In the genomic region with DNA sequence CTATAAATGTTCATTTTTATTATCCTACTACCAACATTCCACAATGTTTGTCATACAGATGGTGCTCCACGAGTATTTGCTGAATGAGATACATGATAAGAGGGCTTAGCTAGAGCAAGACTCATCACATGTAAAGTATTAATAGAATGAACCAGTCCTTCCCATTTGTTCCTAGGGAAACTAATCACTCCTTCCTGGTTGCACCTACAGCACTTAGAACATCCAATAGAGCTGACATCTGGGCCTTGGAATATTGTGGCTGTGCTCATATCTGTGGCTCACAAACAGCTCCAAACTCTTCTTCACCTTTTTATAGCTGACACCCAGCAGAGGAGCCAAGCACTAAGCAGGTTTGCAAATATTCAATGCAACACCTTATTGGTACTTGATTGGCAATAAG, we compare ENCODE assay signal across 23 cellular contexts.
A peak's percentile ranks its signal among the peaks of the same experiment; 100 is the strongest.
DNase-seq lines count a peak whose midpoint lies in the region; ATAC-seq, FAIRE-seq and TF ChIP-seq lines count a peak whose summit lies in the region.
"Had no signal": no experiment of that assay in that cellular context is flagged by ENCODE, and none has a peak within 500 bp of the region (broad histone marks: within the 10 kb centered on the region; RNA-seq: fewer than 3 reads in every experiment).

No MANE protein-coding gene starts in this region.

- H3K4me3 Mint-ChIP-seq in activated naive CD8-positive, alpha-beta T cell treated with anti-CD3 and anti-CD28 coated beads, Interleukin-2, amount 50 U/mL, for 24 hours: no peak overlapping the region
- H3K4me3 Mint-ChIP-seq: B cell; CD4-positive, alpha-beta T cell; CD8-positive, alpha-beta T cell had no signal

- FAIRE-seq in K562 (lab: Jason Lieb, UNC): peak; percentile 75
- peak; percentile 69 for FAIRE-seq in urothelium cell line (lab: Jason Lieb, UNC)
- FAIRE-seq: A549, D721Med, G401.6, GM12891, GM19239 had no signal

- H3K4me2 ChIP-seq in K562 (ENCODE audit: insufficient read depth, low read length) (no peak overlapping the region), osteoblast (ENCODE audit: insufficient read depth, low read length) (no peak overlapping the region)
- H3K4me2 ChIP-seq: A549; BLaER1 treated with 17β-estradiol and CSF1 and Interleukin-3, amounts not matched to agents 10 nM and 100 nM had no signal

- CTCF ChIA-PET in K562 (lab: Yijun Ruan, JAX; ENCODE audit: low intra/inter-chr PET ratio): no interaction called here

- H3K27me3 Mint-ChIP-seq in activated naive CD8-positive, alpha-beta T cell treated with anti-CD3 and anti-CD28 coated beads, Interleukin-2, amount 50 U/mL, for 24 hours: peaks cover 6% of the 10 kb centered on the region

- H3K9me3 ChIP-seq in K562 (replicated peaks; ENCODE audit: control insufficient read depth, insufficient read depth, low read depth, low read length): peaks cover 5% of the 10 kb centered on the region; the same call in 1 of the 2 replicates
- no peaks in the 10 kb centered on the region for H3K9me3 ChIP-seq in osteoblast (ENCODE audit: low read depth, low read length)

- intact Hi-C loops in K562 (cut with micrococcal nuclease): no loop called here

- no peaks in the 10 kb centered on the region; the same call in 2 of the 3 replicates for H3K36me3 ChIP-seq in K562 (ENCODE audit: control insufficient read depth, insufficient read depth, low read length)
- no peaks in the 10 kb centered on the region for H3K36me3 ChIP-seq in osteoblast (ENCODE audit: insufficient read depth, low read length)
- H3K36me3 ChIP-seq: BLaER1 treated with 17β-estradiol and CSF1 and Interleukin-3, amounts not matched to agents 10 nM and 100 nM had no signal

- ATAC-seq in K562 (no peak), GM19452 (IDR thresholded peaks at IDR 0.05; ENCODE audit: unreplicated experiment) (no peak)
- ATAC-seq in activated naive CD8-positive, alpha-beta T cell treated with anti-CD3 and anti-CD28 coated beads, Interleukin-2, amount 50 U/mL, for 24 hours: no peak
- ATAC-seq: A549; CD8-positive, alpha-beta T cell had no signal

- BruUV-seq in K562 (replicated peaks; lab: Mats Ljungman, UMichigan): no TSS peak

- H3K27ac ChIP-seq in K562 (ENCODE audit: extremely low read depth, low read depth, low read length): no peak overlapping the region
- H3K27ac ChIP-seq in osteoblast (ENCODE audit: low read depth, low read length): no peak overlapping the region
- H3K27ac ChIP-seq: 22Rv1; A549; BLaER1 treated with 17β-estradiol and CSF1 and Interleukin-3, amounts not matched to agents 10 nM and 100 nM; C4-2B had no signal

- no peak overlapping the region for H3K27ac Mint-ChIP-seq in activated naive CD8-positive, alpha-beta T cell treated with anti-CD3 and anti-CD28 coated beads, Interleukin-2, amount 50 U/mL, for 24 hours
- H3K27ac Mint-ChIP-seq: B cell; CD4-positive, alpha-beta T cell; CD8-positive, alpha-beta T cell had no signal

- H3K4me1 Mint-ChIP-seq in activated naive CD8-positive, alpha-beta T cell treated with anti-CD3 and anti-CD28 coated beads, Interleukin-2, amount 50 U/mL, for 24 hours: no peaks in the 10 kb centered on the region
- H3K4me1 Mint-ChIP-seq: B cell had no signal

- H3K4me1 ChIP-seq in K562 (replicated peaks in 1 of 2; ENCODE audit: control insufficient read depth in 2 of 2, insufficient read depth in 2 of 2, low read length in 2 of 2) (no peaks in the 10 kb centered on the region), osteoblast (ENCODE audit: insufficient read depth, low read length) (no peaks in the 10 kb centered on the region)
- H3K4me1 ChIP-seq: A549; BLaER1 treated with 17β-estradiol and CSF1 and Interleukin-3, amounts not matched to agents 10 nM and 100 nM; Caco-2 had no signal

- DNase-seq in NCI-H226: peak; percentile 30
- DNase-seq in K562 (ENCODE audit: extremely low read depth in 1 of 4, low spot score in 3 of 4): no peak
- peak; percentile 10 for DNase-seq in osteoblast (ENCODE audit: insufficient read length, low spot score, missing footprints)
- no peak for DNase-seq in urothelium cell line (ENCODE audit: low spot score)
- DNase-seq in activated naive CD8-positive, alpha-beta T cell treated with anti-CD3 and anti-CD28 coated beads, Interleukin-2, amount 50 U/mL, for 24 hours: no peak
- no peak for DNase-seq in HK-2 (ENCODE audit: unreplicated experiment)
- DNase-seq: AML-193; Caco-2; Calu3; CD4-positive, alpha-beta T cell; CD8-positive, alpha-beta T cell; DMS79 treated with DMSO at 0.1 percent for 48 hours; GF-D8 had no signal

- in situ Hi-C loops in K562 (cut with MboI): no loop called here

- no peak for TF ChIP-seq CTCF in K562 (IDR thresholded peaks at IDR 0.05 in 2 of 3, conservative IDR thresholded peaks at IDR 0.05 in 1 of 3; ENCODE audit: insufficient read depth in 2 of 3, low read depth in 1 of 3, low read length in 3 of 3)
- TF ChIP-seq CTCF in osteoblast (IDR thresholded peaks at IDR 0.05; ENCODE audit: extremely low read depth, low read depth, low read length): no peak

- H3K79me2 ChIP-seq in K562 (ENCODE audit: control insufficient read depth, insufficient read depth, low read length) (no peaks in the 10 kb centered on the region), osteoblast (ENCODE audit: insufficient read depth, low read length) (no peaks in the 10 kb centered on the region)

- no peak overlapping the region for H3K4me3 ChIP-seq in K562
- no peak overlapping the region for H3K4me3 ChIP-seq in osteoblast (ENCODE audit: insufficient read depth, low read length)
- H3K4me3 ChIP-seq: A549; BLaER1 treated with 17β-estradiol and CSF1 and Interleukin-3, amounts not matched to agents 10 nM and 100 nM had no signal

- H3K27me3 ChIP-seq in K562 (ENCODE audit: control insufficient read depth in 2 of 2, insufficient read depth in 2 of 2, low read length in 2 of 2) (no peaks in the 10 kb centered on the region), osteoblast (ENCODE audit: insufficient read depth, low read length) (peaks cover 3% of the 10 kb centered on the region)
- H3K27me3 ChIP-seq: BLaER1 treated with 17β-estradiol and CSF1 and Interleukin-3, amounts not matched to agents 10 nM and 100 nM had no signal

- H2AFZ ChIP-seq in K562 (ENCODE audit: low read depth, low read length) (no peak overlapping the region), osteoblast (ENCODE audit: low read length) (no peak overlapping the region)

- peaks cover 11% of the 10 kb centered on the region for H3K9me3 Mint-ChIP-seq in activated naive CD8-positive, alpha-beta T cell treated with anti-CD3 and anti-CD28 coated beads, Interleukin-2, amount 50 U/mL, for 24 hours

- TF ChIP-seq POLR2A in K562 (conservative IDR thresholded peaks at IDR 0.05): no peak

- no peaks in the 10 kb centered on the region for H3K36me3 Mint-ChIP-seq in activated naive CD8-positive, alpha-beta T cell treated with anti-CD3 and anti-CD28 coated beads, Interleukin-2, amount 50 U/mL, for 24 hours (ENCODE audit: low read depth)
- H3K36me3 Mint-ChIP-seq: CD8-positive, alpha-beta T cell had no signal

- H3K9me1 ChIP-seq in K562 (ENCODE audit: control insufficient read depth, insufficient read depth, low read length): no peaks in the 10 kb centered on the region

- 15% methylated on average over 1 of the region's 1 CpG for WGBS in K562 (ENCODE audit: insufficient coverage, low coverage, missing lambda C conversion rate)

- POLR2A ChIA-PET in K562 (lab: Yijun Ruan, JAX): no interaction called here

- H3K9ac ChIP-seq in K562 (ENCODE audit: insufficient read depth in 1 of 2, low read depth in 2 of 2, low read length in 2 of 2): no peak overlapping the region
- H3K9ac ChIP-seq: BLaER1 treated with 17β-estradiol and CSF1 and Interleukin-3, amounts not matched to agents 10 nM and 100 nM had no signal

- TF ChIP-seq RAD21 in K562 (CRISPR knock-in tag; conservative IDR thresholded peaks at IDR 0.05 in 1 of 2, IDR thresholded peaks at IDR 0.05 in 1 of 2): no peak

- no peaks in the 10 kb centered on the region for H4K20me1 ChIP-seq in K562 (replicated peaks; ENCODE audit: control insufficient read depth, insufficient read depth, low read length)
- no peaks in the 10 kb centered on the region for H4K20me1 ChIP-seq in osteoblast (ENCODE audit: insufficient read depth, low read length)
- H4K20me1 ChIP-seq: BLaER1 treated with 17β-estradiol and CSF1 and Interleukin-3, amounts not matched to agents 10 nM and 100 nM had no signal

- no peak for TF ChIP-seq EP300 in K562 (IDR thresholded peaks at IDR 0.05; ENCODE audit: low read length)

TF ChIP-seq in K562, 482 proteins besides CTCF, POLR2A, EP300 and RAD21 (continues in another document):
- TF ChIP-seq TAF7 (tag; IDR thresholded peaks at IDR 0.05) (no peak), KHSRP (IDR thresholded peaks at IDR 0.05) (no peak)

Comparison
In these comparisons a context has a peak if more than half of its experiments do, and no peak if none do; other contexts are left out.
1. DNase-seq: peak in NCI-H226 (single experiment) and osteoblast (single experiment); none in K562 (0 of 4), urothelium cell line (single experiment), activated naive CD8-positive, alpha-beta T cell treated with anti-CD3 and anti-CD28 coated beads, Interleukin-2, amount 50 U/mL, for 24 hours (single experiment) and HK-2 (single experiment).